In the genomic region with DNA sequence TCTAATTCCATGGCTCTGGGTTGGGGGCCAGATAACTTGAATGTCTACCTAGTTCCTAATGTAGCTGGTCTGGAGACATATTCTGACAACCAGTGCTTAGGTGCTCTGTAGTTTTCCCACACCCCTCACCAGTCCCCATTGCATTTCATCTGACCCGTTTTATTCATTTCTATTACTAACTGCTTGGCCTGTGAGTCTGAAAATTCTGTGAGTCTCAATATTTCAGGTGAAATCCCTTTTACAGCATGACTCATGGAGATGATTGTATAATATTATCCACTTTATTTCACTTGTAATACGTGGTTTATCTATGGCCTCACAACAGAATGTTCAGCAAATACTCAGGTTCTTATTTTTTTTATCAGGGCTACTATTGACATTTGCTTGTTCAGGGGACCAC, we compare ENCODE assay signal across 19 cellular contexts.
DNase-seq lines count a peak whose midpoint lies in the region; ATAC-seq and TF ChIP-seq lines count a peak whose summit lies in the region.
"Had no signal": no experiment of that assay in that cellular context is flagged by ENCODE, and none has a peak within 500 bp of the region (broad histone marks: within the 10 kb centered on the region; RNA-seq: fewer than 3 reads in every experiment).

No MANE protein-coding gene starts in this region.

- POLR2A ChIA-PET in activated CD8-positive, alpha-beta T cell treated with anti-CD3 and anti-CD28 coated beads for 36 hours (lab: Charles Lee) = no interaction called here
- POLR2A ChIA-PET in activated CD8-positive, alpha-beta T cell treated with anti-CD3 and anti-CD28 coated beads, Interleukin-2, amount 10 ng/mL, durations not matched to agents 7 days and 5 days (lab: Charles Lee) = no interaction called here
- POLR2A ChIA-PET in MCF 10A (lab: Yijun Ruan, JAX) = interaction anchor here (1.1 to 12.7 kb wide), 10 partner anchors 11 to 150 kb away, joined by 3 to 321 read pairs (median 8); a partner anchor contains a TSS

- H3K27me3 ChIP-seq in right lobe of liver (no peaks in the 10 kb centered on the region), uterus (no peaks in the 10 kb centered on the region), heart right ventricle (no peaks in the 10 kb centered on the region)
- H3K27me3 ChIP-seq: BLaER1 treated with 17β-estradiol and CSF1 and Interleukin-3, amounts not matched to agents 10 nM and 100 nM; SJSA1 had no signal

- no peaks in the 10 kb centered on the region for H3K36me3 ChIP-seq in right lobe of liver
- H3K36me3 ChIP-seq in uterus = no peaks in the 10 kb centered on the region
- H3K36me3 ChIP-seq in heart right ventricle = no peaks in the 10 kb centered on the region
- H3K36me3 ChIP-seq: BLaER1 treated with 17β-estradiol and CSF1 and Interleukin-3, amounts not matched to agents 10 nM and 100 nM; SJSA1 had no signal

- H3K4me3 ChIP-seq in right lobe of liver (no peak overlapping the region), uterus (no peak overlapping the region), heart right ventricle (no peak overlapping the region)
- H3K4me3 ChIP-seq: BLaER1 treated with 17β-estradiol and CSF1 and Interleukin-3, amounts not matched to agents 10 nM and 100 nM; SJSA1 had no signal

- H3K4me1 Mint-ChIP-seq in activated CD8-positive, alpha-beta T cell treated with anti-CD3 and anti-CD28 coated beads for 36 hours (ENCODE audit: low read depth) = peaks cover 4% of the 10 kb centered on the region
- no peaks in the 10 kb centered on the region for H3K4me1 Mint-ChIP-seq in activated CD8-positive, alpha-beta T cell treated with anti-CD3 and anti-CD28 coated beads, Interleukin-2, amount 10 ng/mL, durations not matched to agents 7 days and 5 days (ENCODE audit: low read depth)
- peaks cover 58% of the 10 kb centered on the region for H3K4me1 Mint-ChIP-seq in MCF 10A (ENCODE audit: insufficient read depth, unreplicated experiment)

- no peaks in the 10 kb centered on the region for H3K27me3 Mint-ChIP-seq in activated CD8-positive, alpha-beta T cell treated with anti-CD3 and anti-CD28 coated beads for 36 hours
- H3K27me3 Mint-ChIP-seq in activated CD8-positive, alpha-beta T cell treated with anti-CD3 and anti-CD28 coated beads, Interleukin-2, amount 10 ng/mL, durations not matched to agents 7 days and 5 days (ENCODE audit: low read depth) = peaks cover 5% of the 10 kb centered on the region
- H3K27me3 Mint-ChIP-seq in MCF 10A (ENCODE audit: insufficient read depth, unreplicated experiment) = no peaks in the 10 kb centered on the region

- no peak overlapping the region for H3K4me3 Mint-ChIP-seq in activated CD8-positive, alpha-beta T cell treated with anti-CD3 and anti-CD28 coated beads for 36 hours
- no peak overlapping the region for H3K4me3 Mint-ChIP-seq in activated CD8-positive, alpha-beta T cell treated with anti-CD3 and anti-CD28 coated beads, Interleukin-2, amount 10 ng/mL, durations not matched to agents 7 days and 5 days
- H3K4me3 Mint-ChIP-seq in MCF 10A (ENCODE audit: unreplicated experiment) = no peak overlapping the region

- BruUV-seq in MCF 10A (replicated peaks; lab: Mats Ljungman, UMichigan) = no TSS peak

- H3K9me3 Mint-ChIP-seq in activated CD8-positive, alpha-beta T cell treated with anti-CD3 and anti-CD28 coated beads for 36 hours = no peaks in the 10 kb centered on the region
- no peaks in the 10 kb centered on the region for H3K9me3 Mint-ChIP-seq in activated CD8-positive, alpha-beta T cell treated with anti-CD3 and anti-CD28 coated beads, Interleukin-2, amount 10 ng/mL, durations not matched to agents 7 days and 5 days (ENCODE audit: insufficient read depth)
- no peaks in the 10 kb centered on the region for H3K9me3 Mint-ChIP-seq in MCF 10A (ENCODE audit: unreplicated experiment)

- TF ChIP-seq POLR2A in right lobe of liver (IDR thresholded peaks at IDR 0.05) (no peak), uterus (IDR thresholded peaks at IDR 0.05) (no peak)

- H3K9me3 ChIP-seq in right lobe of liver (no peaks in the 10 kb centered on the region), uterus (no peaks in the 10 kb centered on the region), heart right ventricle (peaks cover 0 to 6% (median 0%) of the 10 kb centered on the region in 11 donors)
- H3K9me3 ChIP-seq: BLaER1 treated with 17β-estradiol and CSF1 and Interleukin-3, amounts not matched to agents 10 nM and 100 nM; SJSA1 had no signal

- TF ChIP-seq CTCF in activated CD8-positive, alpha-beta T cell treated with anti-CD3 and anti-CD28 coated beads for 36 hours (IDR thresholded peaks at IDR 0.05) = no peak
- TF ChIP-seq CTCF in MCF 10A (IDR thresholded peaks at IDR 0.05; ENCODE audit: unreplicated experiment) = no peak
- no peak for TF ChIP-seq CTCF in right lobe of liver (IDR thresholded peaks at IDR 0.05)
- no peak for TF ChIP-seq CTCF in uterus (IDR thresholded peaks at IDR 0.05)
- no peak for TF ChIP-seq CTCF in heart right ventricle (IDR thresholded peaks at IDR 0.05)

- 41% methylated on average over 2 of the region's 2 CpGs for WGBS in right lobe of liver (ENCODE audit: insufficient coverage, low coverage, low lambda C conversion rate, missing lambda C conversion rate)
- WGBS in heart right ventricle, 2 donors = 74 to 88% methylated on average over 2 of the region's 2 CpGs

- H3K4me1 ChIP-seq in right lobe of liver = peaks cover 0 to 70% (median 28%) of the 10 kb centered on the region in 4 donors
- H3K4me1 ChIP-seq in uterus = peaks cover 7% of the 10 kb centered on the region in 2 donors
- peaks cover 0 to 33% (median 15%) of the 10 kb centered on the region in 9 donors for H3K4me1 ChIP-seq in heart right ventricle

- no peaks in the 10 kb centered on the region for H3K36me3 Mint-ChIP-seq in activated CD8-positive, alpha-beta T cell treated with anti-CD3 and anti-CD28 coated beads for 36 hours (ENCODE audit: low read depth)
- H3K36me3 Mint-ChIP-seq in activated CD8-positive, alpha-beta T cell treated with anti-CD3 and anti-CD28 coated beads, Interleukin-2, amount 10 ng/mL, durations not matched to agents 7 days and 5 days (ENCODE audit: low read depth) = no peaks in the 10 kb centered on the region
- H3K36me3 Mint-ChIP-seq in MCF 10A (ENCODE audit: insufficient read depth, unreplicated experiment) = no peaks in the 10 kb centered on the region

- H3K27ac Mint-ChIP-seq in activated CD8-positive, alpha-beta T cell treated with anti-CD3 and anti-CD28 coated beads for 36 hours = no peak overlapping the region
- no peak overlapping the region for H3K27ac Mint-ChIP-seq in activated CD8-positive, alpha-beta T cell treated with anti-CD3 and anti-CD28 coated beads, Interleukin-2, amount 10 ng/mL, durations not matched to agents 7 days and 5 days
- H3K27ac Mint-ChIP-seq in MCF 10A (ENCODE audit: low read depth, unreplicated experiment) = peak overlapping the region; percentile 79

- intact Hi-C loops in activated CD8-positive, alpha-beta T cell treated with anti-CD3 and anti-CD28 coated beads for 36 hours (cut with micrococcal nuclease) = no loop called here
- intact Hi-C loops in MCF 10A (cut with micrococcal nuclease) = no loop called here
- intact Hi-C loops in right lobe of liver (cut with DNase I) = no loop called here
- intact Hi-C loops in uterus (cut with DNase I; ENCODE audit: low total_unique reads) = no loop called here
- intact Hi-C loops in heart right ventricle (cut with DNase I) = no loop called here

- ATAC-seq in activated CD8-positive, alpha-beta T cell treated with anti-CD3 and anti-CD28 coated beads for 36 hours = peak; percentile 62
- ATAC-seq in activated CD8-positive, alpha-beta T cell treated with anti-CD3 and anti-CD28 coated beads, Interleukin-2, amount 10 ng/mL, durations not matched to agents 7 days and 5 days = no peak
- ATAC-seq in right lobe of liver (peak in 1 of 4 donors; percentile 28), heart right ventricle (no peak)
- ATAC-seq: left ventricle myocardium superior had no signal

- peak overlapping the region; percentile 23 to 48 (median 39) for H3K27ac ChIP-seq in right lobe of liver
- peak overlapping the region; percentile 65 to 72 for H3K27ac ChIP-seq in uterus
- peak overlapping the region in 2 of 10 donors; percentile 16 to 39 for H3K27ac ChIP-seq in heart right ventricle
- H3K27ac ChIP-seq: BLaER1 treated with 17β-estradiol and CSF1 and Interleukin-3, amounts not matched to agents 10 nM and 100 nM; KMS-11; SJSA1 had no signal

- no peak for DNase-seq in activated CD8-positive, alpha-beta T cell treated with anti-CD3 and anti-CD28 coated beads for 36 hours
- DNase-seq in activated CD8-positive, alpha-beta T cell treated with anti-CD3 and anti-CD28 coated beads, Interleukin-2, amount 10 ng/mL, durations not matched to agents 7 days and 5 days = no peak
- DNase-seq in MCF 10A (ENCODE audit: unreplicated experiment) (peak; percentile 51), right lobe of liver (no peak), uterus (no peak), cerebellar nuclear complex (lab: John Stamatoyannopoulos, UW) (no peak), NOMO-1 (lab: John Stamatoyannopoulos, UW; ENCODE audit: unreplicated experiment in 2 of 2) (no peak), heart right ventricle (no peak)
- DNase-seq: activated CD4-positive, alpha-beta T cell treated with anti-CD3 and anti-CD28 coated beads for 1 hour; GDM1; HCEC 1CT; left ventricle myocardium superior; NCI-H1092; NCI-H526; substantia nigra; T-helper 9 cell had no signal

- CTCF ChIA-PET in activated CD8-positive, alpha-beta T cell treated with anti-CD3 and anti-CD28 coated beads for 36 hours (lab: Charles Lee) = interaction anchor here (0.8 to 1.6 kb wide), 2 partner anchors 28 to 124 kb away, joined by 3 to 5 read pairs; no protein-coding TSS in a partner anchor
- CTCF ChIA-PET in activated CD8-positive, alpha-beta T cell treated with anti-CD3 and anti-CD28 coated beads, Interleukin-2, amount 10 ng/mL, durations not matched to agents 7 days and 5 days (lab: Charles Lee) = no interaction called here
- CTCF ChIA-PET in MCF 10A (lab: Yijun Ruan, JAX) = interaction anchor here (0.9 to 3.5 kb wide), 8 partner anchors 39 to 123 kb away, joined by 3 to 18 read pairs (median 5); no protein-coding TSS in a partner anchor
